Comparison of ENCODE assay signal across 1 cellular context in genomic region chr7:20385121-20385520, GRCh38.
TF ChIP-seq lines count a peak whose summit lies in the region.

No MANE protein-coding gene starts in this region.

TF ChIP-seq in IMR-90, 13 proteins besides CTCF, POLR2A, EP300 and RAD21 (continued from another document):
- no peak; the same call in 1 of the 2 replicates for TF ChIP-seq FOS (IDR thresholded peaks at IDR 0.05; ENCODE audit: low read depth, low read length)
- no peak for TF ChIP-seq ELK1 (IDR thresholded peaks at IDR 0.05; ENCODE audit: borderline replicate concordance, low read depth, low read length)
- TF ChIP-seq RFX5 (IDR thresholded peaks at IDR 0.05; ENCODE audit: low read depth, low read length): no peak
